In genomic region chr16:86304868-86305267, GRCh38 we compare ENCODE assay signal across 2 cellular contexts.
TF ChIP-seq lines count a peak whose summit lies in the region.

No MANE protein-coding gene starts in this region.

TF ChIP-seq in IMR-90, 13 proteins besides CTCF, POLR2A, EP300 and RAD21 (continued from another document):
- TF ChIP-seq USF2 (IDR thresholded peaks at IDR 0.05; ENCODE audit: low read depth, low read length) = no peak
- TF ChIP-seq NFE2L2 (IDR thresholded peaks at IDR 0.05; ENCODE audit: low read depth, low read length) = no peak
- TF ChIP-seq FOS (IDR thresholded peaks at IDR 0.05; ENCODE audit: low read depth, low read length) = no peak
- TF ChIP-seq CEBPB (IDR thresholded peaks at IDR 0.05; ENCODE audit: low read depth, low read length) = no peak
- no peak for TF ChIP-seq CHD1 (IDR thresholded peaks at IDR 0.05; ENCODE audit: low read depth, low read length)
- no peak for TF ChIP-seq MAFK (IDR thresholded peaks at IDR 0.05; ENCODE audit: low read depth, low read length)
- no peak for TF ChIP-seq RCOR1 (IDR thresholded peaks at IDR 0.05; ENCODE audit: insufficient replicate concordance, low read length)
- no peak for TF ChIP-seq MAZ (IDR thresholded peaks at IDR 0.05; ENCODE audit: borderline replicate concordance, low read depth, low read length)
- TF ChIP-seq ELK1 (IDR thresholded peaks at IDR 0.05; ENCODE audit: borderline replicate concordance, low read depth, low read length) = no peak

TF ChIP-seq in HepG2, 621 proteins besides CTCF, POLR2A, EP300 and RAD21 (continued from another document):
- TF ChIP-seq MNT (IDR thresholded peaks at IDR 0.05) = peak; percentile 97
TF ChIP-seq in HepG2: peak in this region for 1.
